ENCODE assay signal across 30 cellular contexts in the genomic region with DNA sequence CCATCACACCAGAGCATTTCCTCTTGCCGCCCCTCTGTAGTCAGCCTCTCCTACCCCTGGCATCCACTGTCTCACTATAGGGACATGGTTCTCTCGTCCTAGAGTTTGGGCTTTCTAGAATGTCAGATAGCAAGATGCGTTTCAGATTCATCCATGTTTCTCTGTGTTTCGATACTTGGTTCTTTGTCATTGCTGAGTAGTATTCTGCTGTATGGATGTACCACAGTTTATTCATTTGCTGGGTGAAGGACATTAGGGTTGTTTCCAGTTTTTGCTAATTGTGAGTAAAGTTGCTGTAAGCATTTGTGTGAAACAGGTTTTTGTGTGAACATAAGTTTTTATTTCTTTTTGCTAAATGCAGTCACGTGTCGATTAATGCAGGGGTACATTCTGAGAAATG. TPM values are rescaled to one million over a fixed set of nuclear protein-coding genes. Genes with fewer than 3 reads are reported as not detected.
DNase-seq lines count a peak whose midpoint lies in the region; ATAC-seq and TF ChIP-seq lines count a peak whose summit lies in the region.
"Had no signal": no experiment of that assay in that cellular context is flagged by ENCODE, and none has a peak within 500 bp of the region (broad histone marks: within the 10 kb centered on the region; RNA-seq: fewer than 3 reads in every experiment).

No MANE protein-coding gene starts in this region.

- peaks cover 57% of the 10 kb centered on the region for H3K4me1 Mint-ChIP-seq in endothelial cell (ENCODE audit: unreplicated experiment)

- no peak for TF ChIP-seq EP300 in neural cell (conservative IDR thresholded peaks at IDR 0.05; ENCODE audit: poor library complexity, severe bottlenecking)

- peaks cover 26% of the 10 kb centered on the region for H3K4me1 ChIP-seq in Panc1 (ENCODE audit: control insufficient read depth, insufficient read depth, low read length)
- H3K4me1 ChIP-seq in thoracic aorta (ENCODE audit: control insufficient read depth in 1 of 2, low read depth in 2 of 2), result peaks cover 47 to 89% of the 10 kb centered on the region in 2 donors
- peaks cover 5 to 31% of the 10 kb centered on the region in 2 donors for H3K4me1 ChIP-seq in adrenal gland (replicated peaks in 1 of 2)
- H3K4me1 ChIP-seq: BE2C, right lobe of liver had no signal

- no peak overlapping the region for H3K4me3 ChIP-seq in Panc1 (ENCODE audit: low read depth in 2 of 2, low read length in 2 of 2)
- H3K4me3 ChIP-seq in neural cell (ENCODE audit: low read length), result peak overlapping the region; percentile 65
- no peak overlapping the region for H3K4me3 ChIP-seq in thoracic aorta
- H3K4me3 ChIP-seq in adrenal gland, result no peak overlapping the region
- H3K4me3 ChIP-seq: cardiac muscle cell, esophagus muscularis mucosa, MG63, Peyer's patch, right lobe of liver had no signal

- in situ Hi-C loops in Panc1 (cut with HindIII; ENCODE audit: low pct_unique_long_range_greater_than_20kb, low sequenced_read_pairs), result no loop called here

- CTCF ChIA-PET in Panc1 (lab: Charles Lee), result no interaction called here

- no peaks in the 10 kb centered on the region for H3K9me2 ChIP-seq in neural cell (ENCODE audit: insufficient read depth, low read length)

- BruUV-seq in Panc1 (replicated peaks; lab: Mats Ljungman, UMichigan), result no TSS peak

- H3K79me2 ChIP-seq in neural cell (replicated peaks; ENCODE audit: insufficient read depth, low read length), result peaks cover 88% of the 10 kb centered on the region

- no peak for TF ChIP-seq RAD21 in neural cell (conservative IDR thresholded peaks at IDR 0.05)

- H4K20me1 ChIP-seq in neural cell (ENCODE audit: insufficient read depth), result no peaks in the 10 kb centered on the region

- intact Hi-C loops in Panc1 (cut with micrococcal nuclease; ENCODE audit: unreplicated experiment) (no loop called here), adrenal gland (cut with DNase I) (no loop called here)

- POLR2A ChIA-PET in Panc1 (lab: Charles Lee), result no interaction called here

- H3K36me3 Mint-ChIP-seq in endothelial cell (ENCODE audit: low read depth, unreplicated experiment), result peaks cover 61% of the 10 kb centered on the region
- H3K36me3 Mint-ChIP-seq: activated naive CD8-positive, alpha-beta T cell; CD8-positive, alpha-beta T cell had no signal

- no peaks in the 10 kb centered on the region for H3K9me3 Mint-ChIP-seq in endothelial cell (ENCODE audit: unreplicated experiment)
- H3K9me3 Mint-ChIP-seq: T-helper 2 cell treated with Interferon-gamma antibody and Interleukin-4, amounts not matched to agents 5 μg/mL and 100 μg/mL, for 36 hours; type B pancreatic cell had no signal

- H3K4me2 ChIP-seq in neural cell (ENCODE audit: low read length), result no peak overlapping the region
- H3K4me2 ChIP-seq: KMS-11 had no signal

- 81 to 99% (median 94%) methylated on average over 6 of the region's 6 CpGs for WGBS in adrenal gland, 4 donors

- peak overlapping the region; percentile 22 for H3K27ac Mint-ChIP-seq in endothelial cell (ENCODE audit: unreplicated experiment)
- H3K27ac Mint-ChIP-seq: activated naive CD8-positive, alpha-beta T cell; CD8-positive, alpha-beta T cell; T-helper 2 cell treated with Interferon-gamma antibody and Interleukin-4, amounts not matched to agents 5 μg/mL and 100 μg/mL, for 36 hours had no signal

- H2AFZ ChIP-seq in neural cell (ENCODE audit: low read depth, low read length), result no peak overlapping the region

- H3K9ac ChIP-seq in neural cell (ENCODE audit: low read length), result no peak overlapping the region
- H3K9ac ChIP-seq: KMS-11 had no signal

- H3K36me3 ChIP-seq in Panc1 (ENCODE audit: control insufficient read depth, insufficient read depth, low read length) (no peaks in the 10 kb centered on the region), neural cell (ENCODE audit: insufficient read depth, low read length) (peaks cover 22% of the 10 kb centered on the region), thoracic aorta (peaks cover 5% of the 10 kb centered on the region), adrenal gland (replicated peaks in 1 of 2) (peaks cover 0 to 27% of the 10 kb centered on the region in 2 donors)
- H3K36me3 ChIP-seq: Peyer's patch, right lobe of liver had no signal

- DNase-seq in Panc1 (ENCODE audit: low read depth, low spot score) (no peak), endothelial cell (ENCODE audit: low spot score) (no peak), thoracic aorta (ENCODE audit: low spot score) (no peak), NCI-H2171 (lab: John Stamatoyannopoulos, UW) (no peak), adrenal gland (no peak), NCI-H187 (lab: John Stamatoyannopoulos, UW) (no peak)
- DNase-seq: activated CD4-positive, alpha-beta T cell treated with anti-CD3 and anti-CD28 coated beads for 48 hours; activated CD8-positive, alpha-beta memory T cell treated with anti-CD3 and anti-CD28 coated beads for 24 hours; activated effector memory CD4-positive, alpha-beta T cell treated with Interleukin-2 at 50 U/mL for 16 hours; BE2C; CD8-positive, alpha-beta T cell; cortex of kidney; foreskin fibroblast; H7; heart left ventricle; MG63; NCI-H748 treated with DMSO at 0.1 percent for 48 hours; Peyer's patch; posterior cingulate gyrus; right lobe of liver; SHP77; stimulated activated CD4-positive, alpha-beta T cell treated with anti-CD3 and anti-CD28 coated beads, Interleukin-4, amount 100 ng/mL, for 24 hours had no signal

- peak overlapping the region; percentile 57; the same call in 1 of the 2 replicates for H3K27ac ChIP-seq in Panc1 (ENCODE audit: low read length)
- no peak overlapping the region for H3K27ac ChIP-seq in neural cell (ENCODE audit: low read length)
- peak overlapping the region; percentile 19 to 99 for H3K27ac ChIP-seq in thoracic aorta
- H3K27ac ChIP-seq in adrenal gland, result no peak overlapping the region
- H3K27ac ChIP-seq: KMS-11, Peyer's patch, right lobe of liver had no signal

- ATAC-seq in Panc1 (no peak), thoracic aorta (ENCODE audit: insufficient number of reproducible peaks, low FRiP score, low read depth) (no peak), GM18505 (IDR thresholded peaks at IDR 0.05; ENCODE audit: unreplicated experiment) (no peak)
- ATAC-seq: CD8-positive, alpha-beta T cell; heart left ventricle; right lobe of liver had no signal

- peak overlapping the region; percentile 80 for H3K4me3 Mint-ChIP-seq in endothelial cell (ENCODE audit: unreplicated experiment)
- H3K4me3 Mint-ChIP-seq: activated naive CD8-positive, alpha-beta T cell; CD8-positive, alpha-beta T cell; T-helper 2 cell treated with Interferon-gamma antibody and Interleukin-4, amounts not matched to agents 5 μg/mL and 100 μg/mL, for 36 hours had no signal

- peaks cover 16% of the 10 kb centered on the region for H3K27me3 Mint-ChIP-seq in endothelial cell (ENCODE audit: unreplicated experiment)
- H3K27me3 Mint-ChIP-seq: type B pancreatic cell had no signal

- H3K9me3 ChIP-seq in Panc1 (ENCODE audit: control insufficient read depth, insufficient read depth, low read depth, low read length), result no peaks in the 10 kb centered on the region
- H3K9me3 ChIP-seq in neural cell (ENCODE audit: low read length), result peaks cover 5% of the 10 kb centered on the region
- no peaks in the 10 kb centered on the region for H3K9me3 ChIP-seq in thoracic aorta
- H3K9me3 ChIP-seq in adrenal gland (replicated peaks in 1 of 3), result no peaks in the 10 kb centered on the region
- H3K9me3 ChIP-seq: BE2C, esophagus muscularis mucosa, heart left ventricle, MG63, Peyer's patch, right lobe of liver had no signal

- TF ChIP-seq CTCF in Panc1 (IDR thresholded peaks at IDR 0.05) (no peak), endothelial cell (IDR thresholded peaks at IDR 0.05; ENCODE audit: unreplicated experiment) (no peak), neural cell (IDR thresholded peaks at IDR 0.05; ENCODE audit: poor library complexity, severe bottlenecking) (no peak), thoracic aorta (IDR thresholded peaks at IDR 0.05) (no peak), adrenal gland (IDR thresholded peaks at IDR 0.05) (no peak)

- H3K27me3 ChIP-seq in Panc1 (ENCODE audit: control insufficient read depth, insufficient read depth, low read length) (no peaks in the 10 kb centered on the region), neural cell (ENCODE audit: insufficient read depth, low read depth, low read length) (no peaks in the 10 kb centered on the region), thoracic aorta (replicated peaks; ENCODE audit: insufficient read depth) (no peaks in the 10 kb centered on the region), adrenal gland (no peaks in the 10 kb centered on the region)
- H3K27me3 ChIP-seq: BE2C, cardiac muscle cell, esophagus muscularis mucosa, heart left ventricle, MG63, Peyer's patch, right lobe of liver had no signal

- peaks cover 11% of the 10 kb centered on the region for H3F3A ChIP-seq in neural cell (ENCODE audit: insufficient read depth, low read length, poor library complexity, severe bottlenecking)

- TF ChIP-seq POLR2A in adrenal gland (IDR thresholded peaks at IDR 0.05) (no peak), GM18505 (IDR thresholded peaks at IDR 0.05; ENCODE audit: borderline replicate concordance, extremely low read depth, insufficient read depth, insufficient read length) (no peak)

TF ChIP-seq in neural cell, 6 proteins besides CTCF, POLR2A, EP300 and RAD21:
- TF ChIP-seq MXI1 (conservative IDR thresholded peaks at IDR 0.05; ENCODE audit: poor library complexity, severe bottlenecking), result no peak

RNA-seq across cellular contexts. Expression of gene ZNF532, which starts 3.8 kb away (rescaled TPM):
- total RNA-seq in Panc1 (2021; ENCODE audit: unreplicated experiment) (49.8 TPM), endothelial cell (ENCODE audit: unreplicated experiment) (178 TPM), thoracic aorta (100 to 1,000 TPM; 133 to 211 TPM), adrenal gland (10 to 100 TPM; 14.8 to 34.8 (median 24.7) TPM)
- 33.3 TPM for polyA plus RNA-seq in Panc1 (2012; ENCODE audit: insufficient read length)
- polyA plus RNA-seq in neural cell (119 and 132 TPM in 2 replicates), adrenal gland (10 to 100 TPM; 11.6 to 17.3 (median 15.8) TPM)
- 405 and 429 TPM in 2 replicates for polyA minus RNA-seq in neural cell

Comparison
In these comparisons a context has a peak if more than half of its experiments do, and no peak if none do; other contexts are left out.
1. H3K27ac ChIP-seq: peak in Panc1 (single experiment) and thoracic aorta (2 of 2); none in neural cell (single experiment) and adrenal gland (0 of 5).